ENCODE assay signal across 12 cellular contexts in genomic region chr17:60573139-60573975, GRCh38. TPM values are rescaled to one million over a fixed set of nuclear protein-coding genes. Genes with fewer than 3 reads are reported as not detected.
DNase-seq lines count a peak whose midpoint lies in the region; ATAC-seq, FAIRE-seq and TF ChIP-seq lines count a peak whose summit lies in the region.
"Had no signal": no experiment of that assay in that cellular context is flagged by ENCODE, and none has a peak within 500 bp of the region (broad histone marks: within the 10 kb centered on the region; RNA-seq: fewer than 3 reads in every experiment).

No MANE protein-coding gene starts in this region.

- H3K9me2 ChIP-seq in Karpas-422 (replicated peaks; ENCODE audit: insufficient read depth, low read length): no peaks in the 10 kb centered on the region

- no peak overlapping the region for H3K4me3 ChIP-seq in HepG2 (replicated peaks in 1 of 3; ENCODE audit: insufficient read depth in 1 of 3, low read depth in 2 of 3, low read length in 3 of 3)
- no peak overlapping the region for H3K4me3 ChIP-seq in stomach
- no peak overlapping the region for H3K4me3 ChIP-seq in Karpas-422 (ENCODE audit: low read length)

- no peak for TF ChIP-seq RAD21 in HepG2 (CRISPR knock-in tag; IDR thresholded peaks at IDR 0.05)

- H2AFZ ChIP-seq in HepG2 (ENCODE audit: low read length) (no peak overlapping the region), Karpas-422 (ENCODE audit: low read length) (no peak overlapping the region)

- TF ChIP-seq EP300 in HepG2 (IDR thresholded peaks at IDR 0.05; ENCODE audit: low read depth in 2 of 2, low read length in 2 of 2): no peak
- TF ChIP-seq EP300 in HepG2 (CRISPR knock-in tag; IDR thresholded peaks at IDR 0.05; ENCODE audit: borderline replicate concordance): no peak
- TF ChIP-seq EP300 in stomach (IDR thresholded peaks at IDR 0.05): no peak

- H3K9ac ChIP-seq in HepG2 (ENCODE audit: insufficient read depth, low read depth, low read length): no peak overlapping the region
- H3K9ac ChIP-seq in Karpas-422 (ENCODE audit: low read length): no peak overlapping the region

- no peak for TF ChIP-seq CTCF in HepG2 (CRISPR knock-in tag; IDR thresholded peaks at IDR 0.05)
- TF ChIP-seq CTCF in stomach (IDR thresholded peaks at IDR 0.05): no peak

- H3K9me3 ChIP-seq in HepG2 (ENCODE audit: low read length): no peaks in the 10 kb centered on the region
- no peaks in the 10 kb centered on the region for H3K9me3 ChIP-seq in stomach
- H3K9me3 ChIP-seq in Karpas-422 (ENCODE audit: low read length): no peaks in the 10 kb centered on the region

- DNase-seq in HTR-8/SVneo (ENCODE audit: insufficient read length, low spot score) (peak; percentile 63), dermis blood vessel endothelial cell (peak; percentile 99), HepG2 (ENCODE audit: low spot score) (peak; percentile 33), stomach (no peak), putamen (ENCODE audit: low spot score) (no peak), Karpas-422 (no peak), DMS53 treated with DMSO at 0.1 percent for 48 hours (lab: John Stamatoyannopoulos, UW; ENCODE audit: unreplicated experiment) (no peak), substantia nigra (lab: John Stamatoyannopoulos, UW) (no peak)
- DNase-seq: activated CD4-positive, alpha-beta T cell treated with anti-CD3 and anti-CD28 coated beads, Interleukin-2, amount 50 U/mL, for 4 hours; NCI-H774 had no signal

- 82% methylated on average over 2 of the region's 2 CpGs for WGBS in HepG2 (ENCODE audit: low lambda C conversion rate)
- 67 to 88% (median 82%) methylated on average over 2 of the region's 2 CpGs for WGBS in stomach, 5 donors

- H3K4me1 ChIP-seq in HepG2 (ENCODE audit: insufficient read depth, low read length) (no peaks in the 10 kb centered on the region), stomach (peaks cover 7 to 32% (median 17%) of the 10 kb centered on the region in 4 donors), Karpas-422 (ENCODE audit: low read length) (peaks cover 10% of the 10 kb centered on the region)

- H3K36me3 ChIP-seq in HepG2 (replicated peaks in 1 of 2; ENCODE audit: control insufficient read depth in 1 of 2, insufficient read depth in 2 of 2, low read length in 2 of 2) (no peaks in the 10 kb centered on the region), stomach (no peaks in the 10 kb centered on the region), Karpas-422 (ENCODE audit: insufficient read depth, low read length) (no peaks in the 10 kb centered on the region)

- no peak for TF ChIP-seq POLR2A in HepG2 (IDR thresholded peaks at IDR 0.05; ENCODE audit: insufficient read depth in 1 of 2, low read depth in 2 of 2, low read length in 2 of 2)
- TF ChIP-seq POLR2A in stomach (IDR thresholded peaks at IDR 0.05): no peak

- CTCF ChIA-PET in HepG2 (lab: Yijun Ruan, JAX; ENCODE audit: low intra/inter-chr PET ratio, low total read pairs): no interaction called here

- H4K20me1 ChIP-seq in HepG2 (ENCODE audit: insufficient read depth, low read length) (no peaks in the 10 kb centered on the region), Karpas-422 (ENCODE audit: insufficient read depth, low read depth, low read length) (no peaks in the 10 kb centered on the region)

- H3K27ac ChIP-seq in HepG2 (ENCODE audit: extremely low read length, insufficient read depth, low read length) (no peak overlapping the region), stomach (peak overlapping the region in 4 of 5 donors; percentile 48 to 71 (median 58)), Karpas-422 (ENCODE audit: low read length) (no peak overlapping the region), substantia nigra (ENCODE audit: low read depth, low read length, poor library complexity, severe bottlenecking) (no peak overlapping the region)

- no peaks in the 10 kb centered on the region for H3K79me2 ChIP-seq in HepG2 (ENCODE audit: insufficient read depth, low read length)
- H3K79me2 ChIP-seq in Karpas-422 (ENCODE audit: low read length): no peaks in the 10 kb centered on the region

- no peak for ATAC-seq in HepG2

- no peaks in the 10 kb centered on the region for H3K27me3 ChIP-seq in HepG2 (ENCODE audit: control insufficient read depth in 1 of 2, insufficient read depth in 2 of 2, low read length in 2 of 2)
- no peaks in the 10 kb centered on the region for H3K27me3 ChIP-seq in stomach
- H3K27me3 ChIP-seq in Karpas-422 (ENCODE audit: low read length): no peaks in the 10 kb centered on the region

- in situ Hi-C loops in HepG2 (cut with HindIII; ENCODE audit: extremely low pct_ligation_motif_present, low pct_unique_long_range_greater_than_20kb): no loop called here

- no TSS peak for BruUV-seq in HepG2 (replicated peaks; lab: Mats Ljungman, UMichigan)

- H3K4me2 ChIP-seq in HepG2 (ENCODE audit: low read depth, low read length): no peak overlapping the region
- H3K4me2 ChIP-seq in Karpas-422 (ENCODE audit: low read depth, low read length, poor library complexity, severe bottlenecking): no peak overlapping the region

- POLR2A ChIA-PET in HepG2 (lab: Yijun Ruan, JAX): interaction anchor here (1.3 to 1.6 kb wide), 2 partner anchors 14 to 26 kb away, joined by 3 to 4 read pairs; partner anchors contain the start of gene PPM1D

- intact Hi-C loops in HepG2 (cut with micrococcal nuclease; ENCODE audit: unreplicated experiment) (no loop called here), stomach (cut with DNase I; ENCODE audit: low total_unique reads) (loop anchor here (10.0 kb wide), 1 partner anchor 61 kb away; no protein-coding TSS in a partner anchor)

- FAIRE-seq in HTR-8/SVneo (lab: Jason Lieb, UNC) (peak; percentile 88), HepG2 (lab: Jason Lieb, UNC) (peak; percentile 44)
- FAIRE-seq: endometrium, GM12892 had no signal

TF ChIP-seq in HepG2, 621 proteins besides CTCF, POLR2A, EP300 and RAD21 (continues in another document):
- TF ChIP-seq AHR (CRISPR knock-in tag; IDR thresholded peaks at IDR 0.05) (no peak), RAD51 (IDR thresholded peaks at IDR 0.05; ENCODE audit: borderline replicate concordance) (no peak), ZNF589 (CRISPR knock-in tag; conservative IDR thresholded peaks at IDR 0.05) (no peak), ZNF703 (CRISPR knock-in tag; IDR thresholded peaks at IDR 0.05; ENCODE audit: borderline replicate concordance) (no peak)

RNA-seq across cellular contexts. Expression of gene PPM1D, which starts 26.6 kb away (rescaled TPM):
- 30.6 and 42.5 TPM in 2 replicates for total RNA-seq in dermis blood vessel endothelial cell
- total RNA-seq in HepG2 (2016; rRNA removed; fragmentation: Illumina TruSeq; extraction: Trizol): 26.2 and 32.3 TPM in 2 replicates
- 24.3 and 34.3 TPM in 2 replicates for total RNA-seq in HepG2 (2016; cell fraction: cytosol; rRNA removed; fragmentation: Illumina TruSeq; extraction: Trizol; ENCODE audit: low read depth)
- 26.8 and 33.7 TPM in 2 replicates for total RNA-seq in HepG2 (2016; cell fraction: insoluble cytoplasmic fraction; rRNA removed; fragmentation: Illumina TruSeq; extraction: Trizol)
- total RNA-seq in HepG2 (2016; cell fraction: membrane; rRNA removed; fragmentation: Illumina TruSeq; extraction: Trizol): 16.7 and 17.3 TPM in 2 replicates
- 18.8 and 22.5 TPM in 2 replicates for total RNA-seq in HepG2 (2016; cell fraction: nucleus; rRNA removed; fragmentation: Illumina TruSeq; extraction: Trizol)
- 7.3 and 8.0 TPM in 2 replicates for polyA plus RNA-seq in HepG2 (2011; rRNA removed)
- 5.0 and 7.2 TPM in 2 replicates for polyA plus RNA-seq in HepG2 (2011; cell fraction: cytosol; rRNA removed)
- 3.7 and 4.9 TPM in 2 replicates for polyA plus RNA-seq in HepG2 (2011; cell fraction: nucleus; rRNA removed)
- 11.2 and 12.0 TPM in 2 replicates for polyA plus RNA-seq in HepG2 (2012)
- polyA plus RNA-seq in HepG2 (2016; cell fraction: cytosol; fragmentation: Illumina TruSeq; extraction: Trizol; ENCODE audit: low read depth): 2.3 and 2.4 TPM in 2 replicates
- 39.7 and 39.9 TPM in 2 replicates for polyA plus RNA-seq in HepG2 (2016; cell fraction: insoluble cytoplasmic fraction; fragmentation: Illumina TruSeq; extraction: Trizol; ENCODE audit: low read depth)
- polyA plus RNA-seq in HepG2 (2016; cell fraction: membrane; fragmentation: Illumina TruSeq; extraction: Trizol; ENCODE audit: low read depth): 7.4 and 8.2 TPM in 2 replicates
- polyA plus RNA-seq in HepG2 (2016; cell fraction: nucleus; fragmentation: Illumina TruSeq; extraction: Trizol; ENCODE audit: insufficient read depth, low read depth): 26.4 and 26.9 TPM in 2 replicates
- 11.5 and 16.5 TPM in 2 replicates for polyA minus RNA-seq in HepG2 (2011; rRNA and poly(A)+ RNA removed; ENCODE audit: low replicate concordance)
- polyA minus RNA-seq in HepG2 (2011; cell fraction: cytosol; rRNA and poly(A)+ RNA removed): 6.4 and 7.6 TPM in 2 replicates
- polyA minus RNA-seq in HepG2 (2011; cell fraction: nucleus; rRNA and poly(A)+ RNA removed): 9.3 and 11.1 TPM in 2 replicates
- total RNA-seq in stomach: 10 to 100 TPM in 1 of 5 donors, 1 to 10 TPM in 4; 2.2 to 42.0 (median 8.2) TPM
- polyA plus RNA-seq in stomach: 1 to 10 TPM; 2.5 to 5.8 (median 3.2) TPM
- 6.4 and 11.8 TPM in 2 replicates for total RNA-seq in Karpas-422 (2014; rRNA removed; shearing (Covaris generic); ENCODE audit: low replicate concordance)

RNA-seq across cellular contexts. Expression of gene APPBP2, which starts 47.3 kb away (rescaled TPM):
- total RNA-seq in dermis blood vessel endothelial cell (42.0 and 57.4 TPM in 2 replicates), HepG2 (2016; rRNA removed; fragmentation: Illumina TruSeq; extraction: Trizol) (45.8 and 68.8 TPM in 2 replicates), stomach (10 to 100 TPM; 14.8 to 55.8 (median 26.4) TPM)
- total RNA-seq in HepG2 (2016; cell fraction: cytosol; rRNA removed; fragmentation: Illumina TruSeq; extraction: Trizol; ENCODE audit: low read depth): 5.2 and 7.9 TPM in 2 replicates
- 49.0 and 68.2 TPM in 2 replicates for total RNA-seq in HepG2 (2016; cell fraction: insoluble cytoplasmic fraction; rRNA removed; fragmentation: Illumina TruSeq; extraction: Trizol)
- 9.3 and 10.9 TPM in 2 replicates for total RNA-seq in HepG2 (2016; cell fraction: membrane; rRNA removed; fragmentation: Illumina TruSeq; extraction: Trizol)
- total RNA-seq in HepG2 (2016; cell fraction: nucleus; rRNA removed; fragmentation: Illumina TruSeq; extraction: Trizol): 23.2 and 23.8 TPM in 2 replicates
- polyA plus RNA-seq in HepG2 (2011; rRNA removed) (15.9 and 17.5 TPM in 2 replicates), stomach (1 to 10 TPM; 4.8 to 7.5 (median 6.2) TPM)
- 5.6 and 9.8 TPM in 2 replicates for polyA plus RNA-seq in HepG2 (2011; cell fraction: cytosol; rRNA removed)
- 7.9 and 10.8 TPM in 2 replicates for polyA plus RNA-seq in HepG2 (2011; cell fraction: nucleus; rRNA removed)
- polyA plus RNA-seq in HepG2 (2012): 19.1 and 29.9 TPM in 2 replicates
- polyA plus RNA-seq in HepG2 (2016; cell fraction: cytosol; fragmentation: Illumina TruSeq; extraction: Trizol; ENCODE audit: low read depth): 0.89 and 1.1 TPM in 2 replicates
- polyA plus RNA-seq in HepG2 (2016; cell fraction: insoluble cytoplasmic fraction; fragmentation: Illumina TruSeq; extraction: Trizol; ENCODE audit: low read depth): 30.1 and 36.8 TPM in 2 replicates
- polyA plus RNA-seq in HepG2 (2016; cell fraction: membrane; fragmentation: Illumina TruSeq; extraction: Trizol; ENCODE audit: low read depth): 2.9 and 3.3 TPM in 2 replicates
- polyA plus RNA-seq in HepG2 (2016; cell fraction: nucleus; fragmentation: Illumina TruSeq; extraction: Trizol; ENCODE audit: insufficient read depth, low read depth): 22.3 and 23.3 TPM in 2 replicates
- 18.9 and 33.5 TPM in 2 replicates for polyA minus RNA-seq in HepG2 (2011; rRNA and poly(A)+ RNA removed; ENCODE audit: low replicate concordance)
- 26.9 and 27.8 TPM in 2 replicates for polyA minus RNA-seq in HepG2 (2011; cell fraction: cytosol; rRNA and poly(A)+ RNA removed)
- 31.4 and 41.6 TPM in 2 replicates for polyA minus RNA-seq in HepG2 (2011; cell fraction: nucleus; rRNA and poly(A)+ RNA removed)
- 15.9 and 21.5 TPM in 2 replicates for total RNA-seq in Karpas-422 (2014; rRNA removed; shearing (Covaris generic); ENCODE audit: low replicate concordance)

Comparison
In these comparisons a context has a peak if more than half of its experiments do, and no peak if none do; other contexts are left out.
1. DNase-seq: peak in HTR-8/SVneo (single experiment), dermis blood vessel endothelial cell (single experiment) and HepG2 (single experiment); none in stomach (single experiment), putamen (single experiment), Karpas-422 (single experiment), DMS53 treated with DMSO at 0.1 percent for 48 hours (single experiment) and substantia nigra (0 of 49).
2. H3K27ac ChIP-seq: peak in stomach (4 of 5); none in HepG2 (single experiment), Karpas-422 (single experiment) and substantia nigra (single experiment).